32 cellular contexts compared by ENCODE assay signal in genomic region chr18:52813637-52814416, GRCh38.
"Had no signal": no experiment of that assay in that cellular context is flagged by ENCODE, and none has a peak within 500 bp of the region (broad histone marks: within the 10 kb centered on the region; RNA-seq: fewer than 3 reads in every experiment).

No MANE protein-coding gene starts in this region.

- H3K9me3 Mint-ChIP-seq: activated CD4-positive, alpha-beta T cell treated with anti-CD3 and anti-CD28 coated beads, Interleukin-2, amount 10 ng/mL, durations not matched to agents 24 days and 14 days; brain had no signal

- H2AFZ ChIP-seq: hepatocyte had no signal

- H3K79me2 ChIP-seq: hepatocyte had no signal

- H3K4me1 Mint-ChIP-seq: activated CD4-positive, alpha-beta memory T cell treated with anti-CD3 and anti-CD28 coated beads, Interleukin-2, amount 10 ng/mL, durations not matched to agents 7 days and 5 days; activated CD4-positive, alpha-beta T cell treated with anti-CD3 and anti-CD28 coated beads for 36 hours; activated CD4-positive, alpha-beta T cell treated with anti-CD3 and anti-CD28 coated beads, Interleukin-2, amount 10 ng/mL, durations not matched to agents 24 days and 14 days; central memory CD8-positive, alpha-beta T cell; endodermal cell had no signal

- DNase-seq: activated CD4-positive, alpha-beta memory T cell treated with anti-CD3 and anti-CD28 coated beads, Interleukin-2, amount 10 ng/mL, durations not matched to agents 7 days and 5 days; activated CD4-positive, alpha-beta T cell treated with anti-CD3 and anti-CD28 coated beads for 36 hours; activated CD4-positive, alpha-beta T cell treated with anti-CD3 and anti-CD28 coated beads, Interleukin-2, amount 10 ng/mL, durations not matched to agents 24 days and 14 days; activated CD4-positive, alpha-beta T cell treated with anti-CD3 and anti-CD28 coated beads, Interleukin-2, amount 50 U/mL, for 4 hours; activated CD4-positive, CD25-positive, alpha-beta regulatory T cell; activated CD4-positive, CD25-positive, alpha-beta regulatory T cell treated with anti-CD3 and anti-CD28 coated beads, Interleukin-2, amount 50 U/mL, for 72 hours; activated CD8-positive, alpha-beta memory T cell treated with anti-CD3 and anti-CD28 coated beads, Interleukin-2, amount 50 U/mL, for 48 hours; activated gamma-delta T cell; activated naive CD4-positive, alpha-beta T cell treated with anti-CD3 and anti-CD28 coated beads, Interleukin-2, amount 50 U/mL, for 16 hours; activated naive CD4-positive, alpha-beta T cell treated with Interleukin-2 at 50 U/mL for 16 hours; activated T-cell treated with anti-CD3 and anti-CD28 coated beads for 4 hours; activated T-cell treated with anti-CD3 and anti-CD28 coated beads, Interleukin-2, amount 50 U/mL, for 24 hours; activated T-cell treated with anti-CD3 and anti-CD28 coated beads, Interleukin-2, amount 50 U/mL, for 72 hours; adrenal gland; amygdala; aorta; dorsolateral prefrontal cortex; effector memory CD4-positive, alpha-beta T cell; endodermal cell; erythroblast; foreskin melanocyte; heart right ventricle; T-helper 2 cell had no signal

- H3K36me3 Mint-ChIP-seq: activated naive CD8-positive, alpha-beta T cell had no signal

- H3K4me3 ChIP-seq: adrenal gland, breast epithelium, coronary artery, dorsolateral prefrontal cortex, esophagus muscularis mucosa, gastroesophageal sphincter, heart right ventricle, hepatocyte had no signal

- ATAC-seq: activated CD4-positive, alpha-beta T cell treated with anti-CD3 and anti-CD28 coated beads for 36 hours; activated T-cell treated with anti-CD3 and anti-CD28 coated beads, Interleukin-2, amount 50 U/mL, for 72 hours; gastroesophageal sphincter; heart right ventricle had no signal

- H3K4me2 ChIP-seq: hepatocyte had no signal

- H3K27ac ChIP-seq: adrenal gland, breast epithelium, coronary artery, dorsolateral prefrontal cortex, esophagus muscularis mucosa, gastroesophageal sphincter, heart right ventricle, hepatocyte had no signal

- H3K27me3 ChIP-seq: adrenal gland, breast epithelium, dorsolateral prefrontal cortex, esophagus muscularis mucosa, gastroesophageal sphincter, heart right ventricle, hepatocyte had no signal

- H3K27me3 Mint-ChIP-seq: activated CD4-positive, alpha-beta memory T cell treated with anti-CD3 and anti-CD28 coated beads, Interleukin-2, amount 10 ng/mL, durations not matched to agents 7 days and 5 days; activated CD4-positive, alpha-beta T cell treated with anti-CD3 and anti-CD28 coated beads for 36 hours; activated CD4-positive, alpha-beta T cell treated with anti-CD3 and anti-CD28 coated beads, Interleukin-2, amount 10 ng/mL, durations not matched to agents 24 days and 14 days; activated naive CD8-positive, alpha-beta T cell; activated T-cell treated with anti-CD3 and anti-CD28 coated beads, Interleukin-2, amount 50 U/mL, for 24 hours; central memory CD8-positive, alpha-beta T cell; dendritic cell treated with granulocyte-macrophage colony-stimulating factor and Interleukin-4, amounts not matched to agents 40 ng/mL and 50 ng/mL, for 4 days had no signal

- H3K4me3 Mint-ChIP-seq: activated CD4-positive, alpha-beta memory T cell treated with anti-CD3 and anti-CD28 coated beads, Interleukin-2, amount 10 ng/mL, durations not matched to agents 7 days and 5 days; activated CD4-positive, alpha-beta T cell treated with anti-CD3 and anti-CD28 coated beads for 36 hours; activated CD4-positive, alpha-beta T cell treated with anti-CD3 and anti-CD28 coated beads, Interleukin-2, amount 10 ng/mL, durations not matched to agents 24 days and 14 days; activated naive CD8-positive, alpha-beta T cell; activated T-cell treated with anti-CD3 and anti-CD28 coated beads, Interleukin-2, amount 50 U/mL, for 24 hours; activated T-cell treated with anti-CD3 and anti-CD28 coated beads, Interleukin-2, amount 50 U/mL, for 72 hours; brain; central memory CD8-positive, alpha-beta T cell; dendritic cell treated with granulocyte-macrophage colony-stimulating factor and Interleukin-4, amounts not matched to agents 40 ng/mL and 50 ng/mL, for 4 days; endodermal cell had no signal

- H3K9me3 ChIP-seq: adrenal gland, breast epithelium, esophagus muscularis mucosa, gastroesophageal sphincter had no signal

- H3K4me1 ChIP-seq: adrenal gland, breast epithelium, esophagus muscularis mucosa, gastroesophageal sphincter, heart right ventricle had no signal

- H3K36me3 ChIP-seq: adrenal gland, breast epithelium, esophagus muscularis mucosa, gastroesophageal sphincter, heart right ventricle had no signal

- H3K27ac Mint-ChIP-seq: activated CD4-positive, alpha-beta memory T cell treated with anti-CD3 and anti-CD28 coated beads, Interleukin-2, amount 10 ng/mL, durations not matched to agents 7 days and 5 days; activated CD4-positive, alpha-beta T cell treated with anti-CD3 and anti-CD28 coated beads for 36 hours; activated CD4-positive, alpha-beta T cell treated with anti-CD3 and anti-CD28 coated beads, Interleukin-2, amount 10 ng/mL, durations not matched to agents 24 days and 14 days; activated naive CD8-positive, alpha-beta T cell; activated T-cell treated with anti-CD3 and anti-CD28 coated beads, Interleukin-2, amount 50 U/mL, for 24 hours; activated T-cell treated with anti-CD3 and anti-CD28 coated beads, Interleukin-2, amount 50 U/mL, for 72 hours; brain; dendritic cell treated with granulocyte-macrophage colony-stimulating factor and Interleukin-4, amounts not matched to agents 40 ng/mL and 50 ng/mL, for 4 days; endodermal cell had no signal
